In genomic region chr6:130377371-130377770, GRCh38 we compare ENCODE assay signal across 18 cellular contexts. TPM values are rescaled to one million over a fixed set of nuclear protein-coding genes. Genes with fewer than 3 reads are reported as not detected.
DNase-seq lines count a peak whose midpoint lies in the region; ATAC-seq and TF ChIP-seq lines count a peak whose summit lies in the region.
"Had no signal": no experiment of that assay in that cellular context is flagged by ENCODE, and none has a peak within 500 bp of the region (broad histone marks: within the 10 kb centered on the region; RNA-seq: fewer than 3 reads in every experiment).

No MANE protein-coding gene starts in this region.

- ATAC-seq in foreskin keratinocyte (peak; percentile 85), GM18907 (IDR thresholded peaks at IDR 0.05; ENCODE audit: unreplicated experiment) (no peak)

- H3K9me3 Mint-ChIP-seq in progenitor cell of endocrine pancreas (ENCODE audit: low read depth): no peaks in the 10 kb centered on the region
- H3K9me3 Mint-ChIP-seq: CD8-positive, alpha-beta memory T cell had no signal

- in situ Hi-C loops in GM23248 (cut with MboI): no loop called here

- no peaks in the 10 kb centered on the region for H4K20me1 ChIP-seq in GM23248 (ENCODE audit: insufficient read depth)
- H4K20me1 ChIP-seq: BLaER1 had no signal

- DNase-seq in GM23248: peak; percentile 27
- peak; percentile 54 for DNase-seq in RPMI7951 (ENCODE audit: low read depth)
- no peak for DNase-seq in foreskin keratinocyte
- no peak for DNase-seq in progenitor cell of endocrine pancreas (ENCODE audit: low spot score, unreplicated experiment)
- no peak for DNase-seq in iPS-NIHi7 (ENCODE audit: extremely low spot score)
- DNase-seq in NCI-H510A treated with DMSO at 0.1 percent for 48 hours (lab: John Stamatoyannopoulos, UW): no peak
- no peak for DNase-seq in ecto neural progenitor cell (ENCODE audit: low spot score)
- DNase-seq: CD8-positive, alpha-beta memory T cell; DMS79 treated with DMSO at 0.1 percent for 48 hours; GOT3; Karpas-422; NCI-H1105 treated with DMSO at 0.1 percent for 48 hours; NCI-H187; OCI-M1; SJCRH30 had no signal

- peak overlapping the region; percentile 59 for H3K27ac Mint-ChIP-seq in progenitor cell of endocrine pancreas

- H3K9ac ChIP-seq in GM23248: no peak overlapping the region
- H3K9ac ChIP-seq: BLaER1 had no signal

- H3K4me1 ChIP-seq in GM23248 (ENCODE audit: insufficient read depth): 0 out of 2 replicates have a peak, but pooled peaks cover 5% of the 10 kb centered on the region
- H3K4me1 ChIP-seq in foreskin keratinocyte: peaks cover 25% of the 10 kb centered on the region
- H3K4me1 ChIP-seq: SJCRH30 had no signal

- no peak overlapping the region for H3K4me3 Mint-ChIP-seq in progenitor cell of endocrine pancreas (ENCODE audit: low read depth)
- H3K4me3 Mint-ChIP-seq: CD8-positive, alpha-beta memory T cell had no signal

- H3K27me3 ChIP-seq in GM23248 (replicated peaks; ENCODE audit: insufficient read depth) (no peaks in the 10 kb centered on the region), foreskin keratinocyte (no peaks in the 10 kb centered on the region)
- H3K27me3 ChIP-seq: BLaER1, SJCRH30 had no signal

- H3K36me3 ChIP-seq in GM23248 (ENCODE audit: low read depth): peaks cover 7% of the 10 kb centered on the region; the same call in 1 of the 2 replicates
- H3K36me3 ChIP-seq: BLaER1, SJCRH30 had no signal

- no peaks in the 10 kb centered on the region for H3F3A ChIP-seq in GM23248 (ENCODE audit: insufficient read depth)

- no peak overlapping the region for H3K4me2 ChIP-seq in GM23248 (ENCODE audit: unreplicated experiment)
- H3K4me2 ChIP-seq: BLaER1 had no signal

- H3K4me3 ChIP-seq in GM23248: no peak overlapping the region
- H3K4me3 ChIP-seq: BLaER1, SJCRH30 had no signal

- H3K4me1 Mint-ChIP-seq in progenitor cell of endocrine pancreas (ENCODE audit: low read depth): peaks cover 5% of the 10 kb centered on the region

- no peak overlapping the region for H2AFZ ChIP-seq in GM23248

- no peaks in the 10 kb centered on the region for H3K27me3 Mint-ChIP-seq in progenitor cell of endocrine pancreas

- no peak overlapping the region for H3K27ac ChIP-seq in GM23248
- no peak overlapping the region for H3K27ac ChIP-seq in foreskin keratinocyte
- H3K27ac ChIP-seq: BLaER1, RWPE1, SJCRH30 had no signal

- no peaks in the 10 kb centered on the region for H3K36me3 Mint-ChIP-seq in progenitor cell of endocrine pancreas (ENCODE audit: insufficient read depth)

- peaks cover 100% of the 10 kb centered on the region for H3K79me2 ChIP-seq in GM23248 (ENCODE audit: insufficient read depth)

- H3K9me2 ChIP-seq in GM23248 (ENCODE audit: insufficient read depth): no peaks in the 10 kb centered on the region

- no peak for TF ChIP-seq CTCF in foreskin keratinocyte (conservative IDR thresholded peaks at IDR 0.05)
- TF ChIP-seq CTCF in progenitor cell of endocrine pancreas (IDR thresholded peaks at IDR 0.05; ENCODE audit: unreplicated experiment): no peak

- H3K9me3 ChIP-seq in GM23248 (ENCODE audit: low read depth): no peaks in the 10 kb centered on the region
- H3K9me3 ChIP-seq: BLaER1, SJCRH30 had no signal

RNA-seq across cellular contexts. Expression of gene TMEM200A, which starts 11.6 kb away (rescaled TPM):
- total RNA-seq in GM23248 (2014; rRNA removed; shearing (Covaris generic)): 43.3 and 47.0 TPM in 2 replicates
- polyA plus RNA-seq in GM23248 (2016; fragmentation: Nextera tagmentation; extraction: Ambion mirVana) (44.4 and 44.5 TPM in 2 replicates), foreskin keratinocyte (20.5 and 48.3 TPM in 2 replicates)
- 26.3 and 30.9 TPM in 2 replicates for total RNA-seq in RPMI7951 (2014; rRNA removed; shearing (Covaris generic))
- total RNA-seq in foreskin keratinocyte (51.2 and 134 TPM in 2 replicates), progenitor cell of endocrine pancreas (13.0 and 13.6 TPM in 2 replicates)

Comparison
In these comparisons a context has a peak if more than half of its experiments do, and no peak if none do; other contexts are left out.
1. DNase-seq: peak in GM23248 (single experiment) and RPMI7951 (single experiment); none in foreskin keratinocyte (0 of 2), progenitor cell of endocrine pancreas (single experiment), iPS-NIHi7 (single experiment), NCI-H510A treated with DMSO at 0.1 percent for 48 hours (single experiment) and ecto neural progenitor cell (single experiment).